8 cellular contexts compared by ENCODE assay signal in genomic region chr9:20623748-20624124, GRCh38.
DNase-seq lines count a peak whose midpoint lies in the region; ATAC-seq and TF ChIP-seq lines count a peak whose summit lies in the region.

No MANE protein-coding gene starts in this region.

- peaks cover 6 to 16% of the 10 kb centered on the region in 2 donors for H3K4me1 ChIP-seq in muscle layer of duodenum (ENCODE audit: control insufficient read depth in 1 of 2, insufficient read depth in 2 of 2, low read length in 2 of 2)

- H3K4me3 ChIP-seq in AG10803 (ENCODE audit: low read length) (peak overlapping the region; percentile 90), HFF-Myc (replicated peaks; ENCODE audit: low read depth, low read length) (peak overlapping the region; percentile 91), brain microvascular endothelial cell (ENCODE audit: low read depth, low read length) (peak overlapping the region; percentile 85), muscle layer of duodenum (ENCODE audit: low read depth in 1 of 2, low read length in 2 of 2) (peak overlapping the region; percentile 94 to 98)

- in situ Hi-C loops in brain microvascular endothelial cell (cut with HindIII; ENCODE audit: low pct_ligation_motif_present, low sequenced_read_pairs), result no loop called here

- H3K27ac ChIP-seq in brain microvascular endothelial cell (no peak overlapping the region), muscle layer of duodenum (ENCODE audit: low read length) (peak overlapping the region; percentile 57)

- H3K36me3 ChIP-seq in brain microvascular endothelial cell (replicated peaks) (no peaks in the 10 kb centered on the region), muscle layer of duodenum (ENCODE audit: control insufficient read depth in 1 of 2, insufficient read depth in 2 of 2, low read length in 2 of 2) (no peaks in the 10 kb centered on the region)

- no peaks in the 10 kb centered on the region for H3K9me3 ChIP-seq in muscle layer of duodenum (ENCODE audit: control insufficient read depth in 1 of 2, low read length in 2 of 2)

- DNase-seq in AG10803 (ENCODE audit: low read depth) (no peak), HFF-Myc (ENCODE audit: extremely low read depth, low read depth) (no peak), brain microvascular endothelial cell (no peak), globus pallidus (ENCODE audit: low spot score) (no peak)
- DNase-seq in activated CD4-positive, CD25-positive, alpha-beta regulatory T cell (lab: John Stamatoyannopoulos, UW), result no peak

- no peak for TF ChIP-seq CTCF in AG10803 (conservative IDR thresholded peaks at IDR 0.05; ENCODE audit: low read length)
- no peak for TF ChIP-seq CTCF in HFF-Myc (IDR thresholded peaks at IDR 0.05; ENCODE audit: low read depth, low read length, missing control alignments)
- TF ChIP-seq CTCF in brain microvascular endothelial cell (IDR thresholded peaks at IDR 0.05; ENCODE audit: low read depth, low read length, missing control alignments), result no peak

- H3K27me3 ChIP-seq in brain microvascular endothelial cell (replicated peaks) (no peaks in the 10 kb centered on the region), muscle layer of duodenum (ENCODE audit: low read depth, low read length) (no peaks in the 10 kb centered on the region)

- ATAC-seq in HG03565 (IDR thresholded peaks at IDR 0.05; ENCODE audit: unreplicated experiment) (no peak), HG03097 (IDR thresholded peaks at IDR 0.05; ENCODE audit: low FRiP score, unreplicated experiment) (no peak)
